Comparison of ENCODE assay signal across 8 cellular contexts in genomic region chr12:16606201-16606849, GRCh38. TPM values are rescaled to one million over a fixed set of nuclear protein-coding genes. Genes with fewer than 3 reads are reported as not detected.
DNase-seq lines count a peak whose midpoint lies in the region; ATAC-seq and TF ChIP-seq lines count a peak whose summit lies in the region.

No MANE protein-coding gene starts in this region.

- H3K36me3 Mint-ChIP-seq in activated T-helper 1 cell treated with anti-CD3 and anti-CD28 coated beads, Interleukin-12 subunit alpha, Interleukin-12 subunit beta, Interleukin-2, Interleukin-4 antibody, amounts not matched to agents 30 ng/mL and 10 ng/mL and 1 ng/mL, durations not matched to agents 14 hours and 24 hours and 36 hours (ENCODE audit: low read depth), result no peaks in the 10 kb centered on the region

- TF ChIP-seq CTCF in HEK293 (tag by site-specific recombination; IDR thresholded peaks at IDR 0.05) (no peak), uterus (IDR thresholded peaks at IDR 0.05) (no peak)

- H3K79me1 ChIP-seq in mesendoderm (ENCODE audit: low read length), result no peaks in the 10 kb centered on the region

- ATAC-seq in esophagus mucosa, result no peak

- POLR2A ChIA-PET in HEK293 (lab: Yijun Ruan, JAX), result no interaction called here

- no CpG with 5 or more reads among the region's 26 CpGs for WGBS in mesendoderm (ENCODE audit: extremely low coverage, insufficient coverage, low lambda C conversion rate)

- no peak overlapping the region for H3K18ac ChIP-seq in mesendoderm (ENCODE audit: low read length)

- H4K5ac ChIP-seq in mesendoderm (ENCODE audit: low read length), result no peak overlapping the region

- H3K27ac ChIP-seq in HEK293 (ENCODE audit: extremely low read depth, low read depth, low read length) (no peak overlapping the region), duodenal mucosa (ENCODE audit: low read depth, low read length) (no peak overlapping the region), mesendoderm (ENCODE audit: low read depth, low read length) (no peak overlapping the region), uterus (peak overlapping the region; percentile 89 to 94)

- no peak overlapping the region for H2AK5ac ChIP-seq in mesendoderm (ENCODE audit: low read length)

- no peak overlapping the region for H2BK5ac ChIP-seq in mesendoderm (ENCODE audit: low read length)

- H3K36me3 ChIP-seq in HEK293 (ENCODE audit: control insufficient read depth in 2 of 2, insufficient read depth in 1 of 2, low read length in 2 of 2) (no peaks in the 10 kb centered on the region), duodenal mucosa (ENCODE audit: control insufficient read depth in 1 of 2, insufficient read depth in 2 of 2, low read length in 2 of 2) (no peaks in the 10 kb centered on the region), mesendoderm (ENCODE audit: control insufficient read depth, insufficient read depth, low read length) (no peaks in the 10 kb centered on the region), uterus (no peaks in the 10 kb centered on the region)

- H3K9me3 ChIP-seq in HEK293 (ENCODE audit: control insufficient read depth, insufficient read depth, low read depth, low read length) (no peaks in the 10 kb centered on the region), duodenal mucosa (ENCODE audit: control insufficient read depth in 1 of 2, low read length in 2 of 2) (no peaks in the 10 kb centered on the region), uterus (no peaks in the 10 kb centered on the region)

- intact Hi-C loops in uterus (cut with DNase I; ENCODE audit: low total_unique reads), result no loop called here
- intact Hi-C loops in activated T-helper 1 cell treated with anti-CD3 and anti-CD28 coated beads, Interleukin-12 subunit alpha, Interleukin-12 subunit beta, Interleukin-2, Interleukin-4 antibody, amounts not matched to agents 30 ng/mL and 10 ng/mL and 1 ng/mL, durations not matched to agents 14 hours and 24 hours and 36 hours (cut with micrococcal nuclease), result no loop called here

- no peak overlapping the region for H2BK15ac ChIP-seq in mesendoderm (replicated peaks; ENCODE audit: low read depth)

- no peaks in the 10 kb centered on the region for H3K9me3 Mint-ChIP-seq in activated T-helper 1 cell treated with anti-CD3 and anti-CD28 coated beads, Interleukin-12 subunit alpha, Interleukin-12 subunit beta, Interleukin-2, Interleukin-4 antibody, amounts not matched to agents 30 ng/mL and 10 ng/mL and 1 ng/mL, durations not matched to agents 14 hours and 24 hours and 36 hours

- peak overlapping the region; percentile 88 for H3K4me2 ChIP-seq in mesendoderm (ENCODE audit: low read length)

- TF ChIP-seq POLR2A in uterus (IDR thresholded peaks at IDR 0.05), result no peak

- H3K4me1 ChIP-seq in HEK293 (ENCODE audit: control insufficient read depth, insufficient read depth, low read length) (no peaks in the 10 kb centered on the region), duodenal mucosa (ENCODE audit: control insufficient read depth in 1 of 2, insufficient read depth in 2 of 2, low read length in 2 of 2) (peaks cover 0 to 10% of the 10 kb centered on the region in 2 donors), mesendoderm (ENCODE audit: control insufficient read depth, low read depth, low read length) (peaks cover 13% of the 10 kb centered on the region), uterus (no peaks in the 10 kb centered on the region)

- peak overlapping the region; percentile 41 for H3K4me3 ChIP-seq in HEK293 (ENCODE audit: low read depth, low read length)
- H3K4me3 ChIP-seq in duodenal mucosa (ENCODE audit: low read depth in 1 of 2, low read length in 2 of 2), result peak overlapping the region; percentile 64 to 69
- H3K4me3 ChIP-seq in mesendoderm (ENCODE audit: low read length), result peak overlapping the region; percentile 44
- peak overlapping the region; percentile 49 to 51 for H3K4me3 ChIP-seq in uterus

- no peak overlapping the region for H4K8ac ChIP-seq in mesendoderm (ENCODE audit: low read depth, low read length)

- H3K23ac ChIP-seq in mesendoderm (ENCODE audit: low read length), result no peak overlapping the region

- CTCF ChIA-PET in HEK293 (lab: Yijun Ruan, JAX), result interaction anchor here (0.6 kb wide), 1 partner anchor 106 kb away, joined by 3 read pairs; no protein-coding TSS in a partner anchor

- H3K4me1 Mint-ChIP-seq in activated T-helper 1 cell treated with anti-CD3 and anti-CD28 coated beads, Interleukin-12 subunit alpha, Interleukin-12 subunit beta, Interleukin-2, Interleukin-4 antibody, amounts not matched to agents 30 ng/mL and 10 ng/mL and 1 ng/mL, durations not matched to agents 14 hours and 24 hours and 36 hours (ENCODE audit: low read depth), result peaks cover 10% of the 10 kb centered on the region

- no peak overlapping the region for H2BK120ac ChIP-seq in mesendoderm (ENCODE audit: low read depth, low read length)

- peak; percentile 93 for DNase-seq in DMS79 treated with DMSO at 0.1 percent for 48 hours (lab: John Stamatoyannopoulos, UW)
- DNase-seq in NCI-H345 treated with DMSO at 0.1 percent for 48 hours (lab: John Stamatoyannopoulos, UW; ENCODE audit: unreplicated experiment), result peak; percentile 71
- DNase-seq in mesendoderm, result peak; percentile 81
- DNase-seq in uterus, result peak; percentile 39 to 68
- no peak for DNase-seq in activated T-helper 1 cell treated with anti-CD3 and anti-CD28 coated beads, Interleukin-12 subunit alpha, Interleukin-12 subunit beta, Interleukin-2, Interleukin-4 antibody, amounts not matched to agents 30 ng/mL and 10 ng/mL and 1 ng/mL, durations not matched to agents 14 hours and 24 hours and 36 hours (ENCODE audit: low spot score)

- H3K9ac ChIP-seq in duodenal mucosa (ENCODE audit: low read depth in 1 of 2, low read length in 2 of 2) (peak overlapping the region in 1 of 2 donors; percentile 24), mesendoderm (ENCODE audit: low read length) (peak overlapping the region; percentile 49)

- H3K4ac ChIP-seq in mesendoderm (ENCODE audit: low read depth, low read length), result no peak overlapping the region

- H3K56ac ChIP-seq in mesendoderm (ENCODE audit: low read length), result peak overlapping the region; percentile 31

- H3K27me3 Mint-ChIP-seq in activated T-helper 1 cell treated with anti-CD3 and anti-CD28 coated beads, Interleukin-12 subunit alpha, Interleukin-12 subunit beta, Interleukin-2, Interleukin-4 antibody, amounts not matched to agents 30 ng/mL and 10 ng/mL and 1 ng/mL, durations not matched to agents 14 hours and 24 hours and 36 hours (ENCODE audit: insufficient read depth), result peaks cover 36% of the 10 kb centered on the region

- peaks cover 33 to 51% of the 10 kb centered on the region in 2 donors for H3K27me3 ChIP-seq in duodenal mucosa (ENCODE audit: control insufficient read depth in 1 of 2, insufficient read depth in 2 of 2, low read length in 2 of 2)
- H3K27me3 ChIP-seq in mesendoderm (ENCODE audit: insufficient read depth, low read length, poor library complexity), result peaks cover 16% of the 10 kb centered on the region
- no peaks in the 10 kb centered on the region for H3K27me3 ChIP-seq in uterus

- no peak overlapping the region for H3K4me3 Mint-ChIP-seq in activated T-helper 1 cell treated with anti-CD3 and anti-CD28 coated beads, Interleukin-12 subunit alpha, Interleukin-12 subunit beta, Interleukin-2, Interleukin-4 antibody, amounts not matched to agents 30 ng/mL and 10 ng/mL and 1 ng/mL, durations not matched to agents 14 hours and 24 hours and 36 hours

- H3K27ac Mint-ChIP-seq in activated T-helper 1 cell treated with anti-CD3 and anti-CD28 coated beads, Interleukin-12 subunit alpha, Interleukin-12 subunit beta, Interleukin-2, Interleukin-4 antibody, amounts not matched to agents 30 ng/mL and 10 ng/mL and 1 ng/mL, durations not matched to agents 14 hours and 24 hours and 36 hours, result no peak overlapping the region

- no peaks in the 10 kb centered on the region for H3K79me2 ChIP-seq in mesendoderm (ENCODE audit: control insufficient read depth, insufficient read depth, low read length)

TF ChIP-seq in HEK293, 187 proteins besides CTCF, POLR2A, EP300 and RAD21 (continues in another document):
- TF ChIP-seq ZNF530 (tag by site-specific recombination; IDR thresholded peaks at IDR 0.05; ENCODE audit: low read depth) (no peak), ZBTB49 (tag by site-specific recombination; IDR thresholded peaks at IDR 0.05; ENCODE audit: low read depth) (no peak), ZNF48 (tag by site-specific recombination; IDR thresholded peaks at IDR 0.05) (no peak), ZBTB17 (tag by site-specific recombination; IDR thresholded peaks at IDR 0.05) (peak; percentile 56)

RNA-seq across cellular contexts. Expression of gene LMO3, which starts 0.4 kb away (rescaled TPM):
- 0.67 TPM for polyA plus RNA-seq in mesendoderm (2013, experiment 1 of 2)
- polyA plus RNA-seq in mesendoderm (2013, experiment 2 of 2), result 0.67 TPM
- total RNA-seq in uterus, result 100 to 1,000 TPM in 1 of 4 donors, 10 to 100 TPM in 3; 20.9 to 130 (median 67.8) TPM
- total RNA-seq in esophagus mucosa, result 0.24 TPM
- not detected in 2 replicates for total RNA-seq in activated T-helper 1 cell treated with anti-CD3 and anti-CD28 coated beads, Interleukin-12 subunit alpha, Interleukin-12 subunit beta, Interleukin-2, Interleukin-4 antibody, amounts not matched to agents 30 ng/mL and 10 ng/mL and 1 ng/mL, durations not matched to agents 14 hours and 24 hours and 36 hours

Comparison
In these comparisons a context has a peak if more than half of its experiments do, and no peak if none do; other contexts are left out.
1. H3K27ac ChIP-seq: peak in uterus (2 of 2); none in HEK293 (single experiment), duodenal mucosa (single experiment) and mesendoderm (single experiment).
2. RNA of gene LMO3, which starts 0.4 kb away (total RNA-seq): 20.9 to 130 TPM in uterus; 0.24 TPM in esophagus mucosa (single experiment) and not detected in activated T-helper 1 cell treated with anti-CD3 and anti-CD28 coated beads, Interleukin-12 subunit alpha, Interleukin-12 subunit beta, Interleukin-2, Interleukin-4 antibody, amounts not matched to agents 30 ng/mL and 10 ng/mL and 1 ng/mL, durations not matched to agents 14 hours and 24 hours and 36 hours; every median in the first group is over 10 times any median in the second.
3. Peak in every context shown above with its lines, with median percentiles within 50 percentile points of each other: H3K4me3 ChIP-seq.